In genomic region chr3:155661730-155662129, GRCh38 we compare ENCODE assay signal across 21 cellular contexts.
DNase-seq lines count a peak whose midpoint lies in the region; ATAC-seq, FAIRE-seq and TF ChIP-seq lines count a peak whose summit lies in the region.
"Had no signal": no experiment of that assay in that cellular context is flagged by ENCODE, and none has a peak within 500 bp of the region (broad histone marks: within the 10 kb centered on the region; RNA-seq: fewer than 3 reads in every experiment).

No MANE protein-coding gene starts in this region.

- H4K20me1 ChIP-seq in HepG2 (ENCODE audit: insufficient read depth, low read length): no peaks in the 10 kb centered on the region
- H4K20me1 ChIP-seq: BLaER1 treated with 17β-estradiol and CSF1 and Interleukin-3, amounts not matched to agents 10 nM and 100 nM had no signal

- TF ChIP-seq EP300 in HepG2 (IDR thresholded peaks at IDR 0.05; ENCODE audit: low read depth in 2 of 2, low read length in 2 of 2) (no peak; a peak in 1 of 4 replicates), HepG2 (CRISPR knock-in tag; IDR thresholded peaks at IDR 0.05; ENCODE audit: borderline replicate concordance) (no peak), upper lobe of left lung (IDR thresholded peaks at IDR 0.05) (peak in 1 of 4 donors; percentile 40)

- no peaks in the 10 kb centered on the region for H3K9me3 Mint-ChIP-seq in endodermal cell
- H3K9me3 Mint-ChIP-seq: CD8-positive, alpha-beta memory T cell had no signal

- no peaks in the 10 kb centered on the region for H3K79me2 ChIP-seq in HepG2 (ENCODE audit: insufficient read depth, low read length)

- POLR2A ChIA-PET in HepG2 (lab: Yijun Ruan, JAX): interaction anchor here (0.7 kb wide), 1 partner anchor 76 kb away, joined by 4 read pairs; no protein-coding TSS in a partner anchor

- H3K27ac Mint-ChIP-seq in endodermal cell: no peak overlapping the region
- H3K27ac Mint-ChIP-seq: CD8-positive, alpha-beta memory T cell had no signal

- H3K4me1 ChIP-seq in HepG2 (ENCODE audit: insufficient read depth, low read length) (peaks cover 54% of the 10 kb centered on the region), right lobe of liver (no peaks in the 10 kb centered on the region), endodermal cell (ENCODE audit: control insufficient read depth, insufficient read depth, low read length) (peaks cover 3% of the 10 kb centered on the region), mucosa of stomach (ENCODE audit: control insufficient read depth, insufficient read depth, low read length) (peaks cover 30% of the 10 kb centered on the region), upper lobe of left lung (peaks cover 0 to 16% (median 13%) of the 10 kb centered on the region in 4 donors)

- DNase-seq in HepG2 (ENCODE audit: low spot score) (no peak), right lobe of liver (no peak), endodermal cell (no peak), upper lobe of left lung (no peak), SIG-M5 (lab: John Stamatoyannopoulos, UW) (no peak)
- DNase-seq: 8988T; CD8-positive, alpha-beta memory T cell; GF-D8; NCI-H1105 treated with DMSO at 0.1 percent for 48 hours; NCI-H187; NCI-H345; NCI-H774; PC-3 had no signal

- ATAC-seq in HepG2 (no peak), right lobe of liver (no peak), upper lobe of left lung (ENCODE audit: low FRiP score in 2 of 2) (peak; percentile 17 to 82), GM19035 (IDR thresholded peaks at IDR 0.05; ENCODE audit: unreplicated experiment) (no peak), HG03039 (IDR thresholded peaks at IDR 0.05; ENCODE audit: unreplicated experiment) (no peak)
- ATAC-seq: PC-3 had no signal

- H3K36me3 ChIP-seq in HepG2 (replicated peaks in 1 of 2; ENCODE audit: control insufficient read depth in 1 of 2, insufficient read depth in 2 of 2, low read length in 2 of 2): no peaks in the 10 kb centered on the region
- H3K36me3 ChIP-seq in right lobe of liver: no peaks in the 10 kb centered on the region
- H3K36me3 ChIP-seq in endodermal cell (ENCODE audit: control insufficient read depth, insufficient read depth, low read length): no peaks in the 10 kb centered on the region
- no peaks in the 10 kb centered on the region for H3K36me3 ChIP-seq in mucosa of stomach (ENCODE audit: control insufficient read depth, insufficient read depth, low read length)
- H3K36me3 ChIP-seq in upper lobe of left lung: no peaks in the 10 kb centered on the region
- H3K36me3 ChIP-seq: BLaER1 treated with 17β-estradiol and CSF1 and Interleukin-3, amounts not matched to agents 10 nM and 100 nM; SJSA1 had no signal

- TF ChIP-seq POLR2A in HepG2 (IDR thresholded peaks at IDR 0.05; ENCODE audit: insufficient read depth in 1 of 2, low read depth in 2 of 2, low read length in 2 of 2): no peak
- TF ChIP-seq POLR2A in right lobe of liver (IDR thresholded peaks at IDR 0.05): no peak
- TF ChIP-seq POLR2A in upper lobe of left lung (IDR thresholded peaks at IDR 0.05): no peak

- TF ChIP-seq RAD21 in HepG2 (CRISPR knock-in tag; IDR thresholded peaks at IDR 0.05): no peak

- H2AFZ ChIP-seq in HepG2 (ENCODE audit: low read length): no peak overlapping the region

- in situ Hi-C loops in HepG2 (cut with HindIII; ENCODE audit: extremely low pct_ligation_motif_present, low pct_unique_long_range_greater_than_20kb): no loop called here

- no peaks in the 10 kb centered on the region for H3K36me3 Mint-ChIP-seq in endodermal cell (ENCODE audit: low read depth)
- H3K36me3 Mint-ChIP-seq: CD8-positive, alpha-beta memory T cell had no signal

- H3K4me1 Mint-ChIP-seq in endodermal cell: peaks cover 27% of the 10 kb centered on the region
- H3K4me1 Mint-ChIP-seq: CD8-positive, alpha-beta memory T cell had no signal

- H3K4me3 ChIP-seq in HepG2 (replicated peaks in 1 of 3; ENCODE audit: insufficient read depth in 1 of 3, low read depth in 2 of 3, low read length in 3 of 3) (no peak overlapping the region), right lobe of liver (no peak overlapping the region), endodermal cell (ENCODE audit: low read length) (peak overlapping the region; percentile 21), mucosa of stomach (ENCODE audit: low read length) (no peak overlapping the region), upper lobe of left lung (no peak overlapping the region)
- H3K4me3 ChIP-seq: BLaER1 treated with 17β-estradiol and CSF1 and Interleukin-3, amounts not matched to agents 10 nM and 100 nM; SJSA1 had no signal

- H3K9me3 ChIP-seq in HepG2 (ENCODE audit: low read length): no peaks in the 10 kb centered on the region
- no peaks in the 10 kb centered on the region for H3K9me3 ChIP-seq in right lobe of liver
- H3K9me3 ChIP-seq in endodermal cell (ENCODE audit: control insufficient read depth, low read length): no peaks in the 10 kb centered on the region
- no peaks in the 10 kb centered on the region for H3K9me3 ChIP-seq in mucosa of stomach (ENCODE audit: control insufficient read depth, low read length)
- no peaks in the 10 kb centered on the region for H3K9me3 ChIP-seq in upper lobe of left lung
- H3K9me3 ChIP-seq: BLaER1 treated with 17β-estradiol and CSF1 and Interleukin-3, amounts not matched to agents 10 nM and 100 nM; SJSA1 had no signal

- no TSS peak for BruUV-seq in HepG2 (replicated peaks; lab: Mats Ljungman, UMichigan)

- H3K4me3 Mint-ChIP-seq in endodermal cell: no peak overlapping the region
- H3K4me3 Mint-ChIP-seq: CD8-positive, alpha-beta memory T cell had no signal

- no peak for TF ChIP-seq CTCF in HepG2 (CRISPR knock-in tag; IDR thresholded peaks at IDR 0.05)
- TF ChIP-seq CTCF in right lobe of liver (IDR thresholded peaks at IDR 0.05): no peak
- TF ChIP-seq CTCF in endodermal cell (conservative IDR thresholded peaks at IDR 0.05): no peak
- TF ChIP-seq CTCF in upper lobe of left lung (IDR thresholded peaks at IDR 0.05): no peak

- H3K9ac ChIP-seq in HepG2 (ENCODE audit: insufficient read depth, low read depth, low read length): no peak overlapping the region
- H3K9ac ChIP-seq in endodermal cell (ENCODE audit: extremely low read depth, low read length, poor library complexity, severe bottlenecking): no peak overlapping the region
- peak overlapping the region; percentile 44 for H3K9ac ChIP-seq in mucosa of stomach (ENCODE audit: low read length)
- H3K9ac ChIP-seq: BLaER1 treated with 17β-estradiol and CSF1 and Interleukin-3, amounts not matched to agents 10 nM and 100 nM had no signal

- H3K4me2 ChIP-seq in HepG2 (ENCODE audit: low read depth, low read length): no peak overlapping the region
- H3K4me2 ChIP-seq: BLaER1 treated with 17β-estradiol and CSF1 and Interleukin-3, amounts not matched to agents 10 nM and 100 nM had no signal

- intact Hi-C loops in HepG2 (cut with micrococcal nuclease; ENCODE audit: unreplicated experiment): no loop called here
- intact Hi-C loops in right lobe of liver (cut with DNase I): no loop called here

- CTCF ChIA-PET in HepG2 (lab: Yijun Ruan, JAX; ENCODE audit: low intra/inter-chr PET ratio, low total read pairs): no interaction called here

- peak; percentile 18 for FAIRE-seq in HepG2 (lab: Jason Lieb, UNC)
- FAIRE-seq: GM12891, GM18507, H54 had no signal

- no peaks in the 10 kb centered on the region for H3K27me3 Mint-ChIP-seq in endodermal cell (ENCODE audit: insufficient read depth)

- H3K27ac ChIP-seq in HepG2 (ENCODE audit: extremely low read length, insufficient read depth, low read length) (no peak overlapping the region), right lobe of liver (no peak overlapping the region), endodermal cell (ENCODE audit: low read depth, low read length) (no peak overlapping the region), upper lobe of left lung (peak overlapping the region; percentile 30 to 75 (median 62))
- H3K27ac ChIP-seq: BLaER1 treated with 17β-estradiol and CSF1 and Interleukin-3, amounts not matched to agents 10 nM and 100 nM; SJSA1 had no signal

- H3K27me3 ChIP-seq in HepG2 (ENCODE audit: control insufficient read depth in 1 of 2, insufficient read depth in 2 of 2, low read length in 2 of 2) (no peaks in the 10 kb centered on the region), right lobe of liver (no peaks in the 10 kb centered on the region), endodermal cell (ENCODE audit: control insufficient read depth, insufficient read depth, low read length, poor library complexity, severe bottlenecking) (no peaks in the 10 kb centered on the region), mucosa of stomach (ENCODE audit: control insufficient read depth, insufficient read depth, low read length) (no peaks in the 10 kb centered on the region), upper lobe of left lung (no peaks in the 10 kb centered on the region)
- H3K27me3 ChIP-seq: BLaER1 treated with 17β-estradiol and CSF1 and Interleukin-3, amounts not matched to agents 10 nM and 100 nM; SJSA1 had no signal

TF ChIP-seq in HepG2, 621 proteins besides CTCF, POLR2A, EP300 and RAD21:
- TF ChIP-seq HNF1A (IDR thresholded peaks at IDR 0.05; ENCODE audit: low read depth): no peak
- TF ChIP-seq HNF1A (CRISPR knock-in tag; IDR thresholded peaks at IDR 0.05; ENCODE audit: borderline replicate concordance): no peak
- TF ChIP-seq ZSCAN30 (CRISPR knock-in tag; IDR thresholded peaks at IDR 0.05): no peak
- TF ChIP-seq ZNF589 (CRISPR knock-in tag; conservative IDR thresholded peaks at IDR 0.05): no peak

Comparison
In these comparisons a context has a peak if more than half of its experiments do, and no peak if none do; other contexts are left out.
1. ATAC-seq: peak in upper lobe of left lung (2 of 2); none in HepG2 (single experiment), right lobe of liver (0 of 4), GM19035 (single experiment) and HG03039 (single experiment).
2. H3K27ac ChIP-seq: peak in upper lobe of left lung (4 of 4); none in HepG2 (single experiment), right lobe of liver (0 of 3) and endodermal cell (single experiment).